Comparison of ENCODE assay signal across 8 cellular contexts in genomic region chr3:181176610-181177009, GRCh38.
A peak's percentile ranks its signal among the peaks of the same experiment; 100 is the strongest.
DNase-seq lines count a peak whose midpoint lies in the region; ATAC-seq and TF ChIP-seq lines count a peak whose summit lies in the region.

No MANE protein-coding gene starts in this region.

- intact Hi-C loops in Calu3 (cut with micrococcal nuclease; ENCODE audit: unreplicated experiment): loop anchor here (1.0 to 10.0 kb wide), 5 partner anchors 74 to 532 kb away; partner anchors contain the start of gene DNAJC19

- no peak overlapping the region for H3K4me3 Mint-ChIP-seq in Calu3 (ENCODE audit: low read depth, unreplicated experiment)
- H3K4me3 Mint-ChIP-seq in effector memory CD8-positive, alpha-beta T cell: no peak overlapping the region

- TF ChIP-seq CTCF in Calu3 (IDR thresholded peaks at IDR 0.05; ENCODE audit: unreplicated experiment) (peak; percentile 80), osteoblast (IDR thresholded peaks at IDR 0.05; ENCODE audit: extremely low read depth, low read depth, low read length) (peak; percentile 43)

- H3K9me3 ChIP-seq in osteoblast (ENCODE audit: low read depth, low read length): no peaks in the 10 kb centered on the region

- peaks cover 12% of the 10 kb centered on the region for H3K27me3 Mint-ChIP-seq in Calu3 (ENCODE audit: unreplicated experiment)
- H3K27me3 Mint-ChIP-seq in effector memory CD8-positive, alpha-beta T cell: no peaks in the 10 kb centered on the region

- no peak overlapping the region for H3K27ac ChIP-seq in osteoblast (ENCODE audit: low read depth, low read length)

- CTCF ChIA-PET in Calu3 (lab: Charles Lee): interaction anchor here (1.0 kb wide), 1 partner anchor 73 kb away, joined by 3 read pairs; no protein-coding TSS in a partner anchor

- BruUV-seq in Calu3 (replicated peaks; lab: Mats Ljungman, UMichigan): no TSS peak

- H3K4me1 Mint-ChIP-seq in Calu3 (ENCODE audit: low read depth, unreplicated experiment): no peaks in the 10 kb centered on the region
- H3K4me1 Mint-ChIP-seq in effector memory CD8-positive, alpha-beta T cell (ENCODE audit: low read depth in 2 of 2): no peaks in the 10 kb centered on the region

- no peaks in the 10 kb centered on the region for H3K36me3 ChIP-seq in osteoblast (ENCODE audit: insufficient read depth, low read length)

- no peaks in the 10 kb centered on the region for H3K9me3 Mint-ChIP-seq in Calu3 (ENCODE audit: low read depth, unreplicated experiment)
- H3K9me3 Mint-ChIP-seq in effector memory CD8-positive, alpha-beta T cell: no peaks in the 10 kb centered on the region

- peak; percentile 83 for DNase-seq in Calu3
- peak; percentile 15 for DNase-seq in HCEC 1CT
- DNase-seq in NCI-H2107 (lab: John Stamatoyannopoulos, UW): peak; percentile 90
- peak; percentile 3 for DNase-seq in activated CD4-positive, alpha-beta T cell treated with anti-CD3 and anti-CD28 coated beads for 4 hours
- peak; percentile 13 for DNase-seq in fibroblast of the conjunctiva (ENCODE audit: low read depth)
- DNase-seq in osteoblast (ENCODE audit: insufficient read length, low spot score, missing footprints): no peak
- no peak for DNase-seq in effector memory CD8-positive, alpha-beta T cell

- H3K79me2 ChIP-seq in osteoblast (ENCODE audit: insufficient read depth, low read length): no peaks in the 10 kb centered on the region

- no peaks in the 10 kb centered on the region for H3K4me1 ChIP-seq in osteoblast (ENCODE audit: insufficient read depth, low read length)

- no peaks in the 10 kb centered on the region for H3K27me3 ChIP-seq in osteoblast (ENCODE audit: insufficient read depth, low read length)

- H3K36me3 Mint-ChIP-seq in Calu3 (ENCODE audit: insufficient read depth, unreplicated experiment): no peaks in the 10 kb centered on the region
- H3K36me3 Mint-ChIP-seq in effector memory CD8-positive, alpha-beta T cell (ENCODE audit: insufficient read depth): no peaks in the 10 kb centered on the region

- ATAC-seq in effector memory CD8-positive, alpha-beta T cell (replicated peaks): no peak
- ATAC-seq in GM19324 (IDR thresholded peaks at IDR 0.05; ENCODE audit: low FRiP score, unreplicated experiment): no peak

- H3K4me3 ChIP-seq in osteoblast (ENCODE audit: insufficient read depth, low read length): no peak overlapping the region

- H4K20me1 ChIP-seq in osteoblast (ENCODE audit: insufficient read depth, low read length): no peaks in the 10 kb centered on the region

- H2AFZ ChIP-seq in osteoblast (ENCODE audit: low read length): no peak overlapping the region

- H3K4me2 ChIP-seq in osteoblast (ENCODE audit: insufficient read depth, low read length): no peak overlapping the region

- no peak overlapping the region for H3K27ac Mint-ChIP-seq in Calu3 (ENCODE audit: unreplicated experiment)
- H3K27ac Mint-ChIP-seq in effector memory CD8-positive, alpha-beta T cell: no peak overlapping the region

Comparison
In these comparisons a context has a peak if more than half of its experiments do, and no peak if none do; other contexts are left out.
1. DNase-seq: peak in Calu3 (single experiment), HCEC 1CT (single experiment), NCI-H2107 (single experiment), activated CD4-positive, alpha-beta T cell treated with anti-CD3 and anti-CD28 coated beads for 4 hours (2 of 2) and fibroblast of the conjunctiva (single experiment); none in osteoblast (single experiment) and effector memory CD8-positive, alpha-beta T cell (0 of 3).